Comparison of ENCODE assay signal across 1 cellular context in the genomic region with DNA sequence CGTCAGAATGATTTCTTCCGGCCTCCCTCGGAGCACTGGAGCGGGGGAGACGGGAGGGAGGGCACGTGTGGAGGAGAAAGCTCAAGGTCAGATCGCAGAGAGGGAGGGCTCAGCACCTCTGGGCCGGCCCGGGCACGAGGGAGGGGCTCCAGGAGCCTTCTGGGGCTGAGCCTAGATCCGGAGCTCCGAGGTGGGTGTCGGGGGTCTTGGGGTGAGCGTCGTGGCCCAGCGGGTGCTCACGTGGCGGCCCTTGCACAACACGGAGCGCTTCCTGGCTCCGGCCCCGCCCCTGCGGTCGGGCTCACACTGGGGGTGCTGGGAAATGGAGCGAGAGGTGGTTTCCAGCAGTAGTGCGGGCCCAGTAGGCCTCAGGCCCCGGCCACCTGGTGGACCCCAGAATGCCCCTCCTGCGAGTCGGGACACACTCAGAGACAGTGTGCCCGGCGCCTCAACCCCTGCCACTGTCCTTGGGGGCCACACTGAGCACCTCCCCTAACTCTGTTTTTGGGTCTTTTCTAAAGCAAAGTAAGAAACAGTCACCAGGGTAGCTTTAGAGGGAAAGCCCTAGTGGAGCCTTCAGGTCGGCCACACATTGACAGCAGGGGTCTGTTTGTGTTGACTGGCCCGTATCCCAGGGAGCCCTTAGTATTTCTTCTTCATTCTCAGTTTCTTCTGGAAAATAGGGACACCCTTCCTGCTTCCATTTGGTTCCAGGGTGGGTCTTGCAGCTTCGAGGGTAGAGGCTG.
TF ChIP-seq lines count a peak whose summit lies in the region.

No MANE protein-coding gene starts in this region.

TF ChIP-seq in K562, 482 proteins besides CTCF, POLR2A, EP300 and RAD21 (continued from another document and continues in another):
- TF ChIP-seq, protein P1, sequence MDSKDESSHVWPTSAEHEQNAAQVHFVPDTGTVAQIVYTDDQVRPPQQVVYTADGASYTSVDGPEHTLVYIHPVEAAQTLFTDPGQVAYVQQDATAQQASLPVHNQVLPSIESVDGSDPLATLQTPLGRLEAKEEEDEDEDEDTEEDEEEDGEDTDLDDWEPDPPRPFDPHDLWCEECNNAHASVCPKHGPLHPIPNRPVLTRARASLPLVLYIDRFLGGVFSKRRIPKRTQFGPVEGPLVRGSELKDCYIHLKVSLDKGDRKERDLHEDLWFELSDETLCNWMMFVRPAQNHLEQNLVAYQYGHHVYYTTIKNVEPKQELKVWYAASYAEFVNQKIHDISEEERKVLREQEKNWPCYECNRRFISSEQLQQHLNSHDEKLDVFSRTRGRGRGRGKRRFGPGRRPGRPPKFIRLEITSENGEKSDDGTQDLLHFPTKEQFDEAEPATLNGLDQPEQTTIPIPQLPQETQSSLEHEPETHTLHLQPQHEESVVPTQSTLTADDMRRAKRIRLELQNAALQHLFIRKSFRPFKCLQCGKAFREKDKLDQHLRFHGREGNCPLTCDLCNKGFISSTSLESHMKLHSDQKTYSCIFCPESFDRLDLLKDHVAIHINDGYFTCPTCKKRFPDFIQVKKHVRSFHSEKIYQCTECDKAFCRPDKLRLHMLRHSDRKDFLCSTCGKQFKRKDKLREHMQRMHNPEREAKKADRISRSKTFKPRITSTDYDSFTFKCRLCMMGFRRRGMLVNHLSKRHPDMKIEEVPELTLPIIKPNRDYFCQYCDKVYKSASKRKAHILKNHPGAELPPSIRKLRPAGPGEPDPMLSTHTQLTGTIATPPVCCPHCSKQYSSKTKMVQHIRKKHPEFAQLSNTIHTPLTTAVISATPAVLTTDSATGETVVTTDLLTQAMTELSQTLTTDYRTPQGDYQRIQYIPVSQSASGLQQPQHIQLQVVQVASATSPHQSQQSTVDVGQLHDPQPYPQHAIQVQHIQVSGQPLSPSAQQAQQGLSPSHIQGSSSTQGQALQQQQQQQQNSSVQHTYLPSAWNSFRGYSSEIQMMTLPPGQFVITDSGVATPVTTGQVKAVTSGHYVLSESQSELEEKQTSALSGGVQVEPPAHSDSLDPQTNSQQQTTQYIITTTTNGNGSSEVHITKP (IDR thresholded peaks at IDR 0.05; ENCODE audit: partially characterized antibody): peak; percentile 31
- TF ChIP-seq NBN (IDR thresholded peaks at IDR 0.05; ENCODE audit: low read depth) (peak; percentile 26; the same call in 1 of the 2 replicates), RBM22 (IDR thresholded peaks at IDR 0.05; ENCODE audit: low read depth, low read length, poor library complexity, severe bottlenecking) (peak; percentile 91), ZNF324 (CRISPR knock-in tag; IDR thresholded peaks at IDR 0.05) (peak; percentile 50; the same call in 1 of the 2 replicates), ZNF76 (CRISPR knock-in tag; IDR thresholded peaks at IDR 0.05; ENCODE audit: borderline replicate concordance) (0 out of 2 replicates have a peak, but pooled peaks have one; percentile 64), CEBPG (CRISPR knock-in tag; IDR thresholded peaks at IDR 0.05) (peak; percentile 94), CEBPG (tag; conservative IDR thresholded peaks at IDR 0.05 in 1 of 2, IDR thresholded peaks at IDR 0.05 in 1 of 2) (peak; percentile 76 to 94), MEF2D (tag; conservative IDR thresholded peaks at IDR 0.05; ENCODE audit: low read depth) (0 out of 2 replicates have a peak, but pooled peaks have one; percentile 23), SMARCE1 (IDR thresholded peaks at IDR 0.05) (peak; percentile 47; the same call in 1 of the 2 replicates), GATAD2A (IDR thresholded peaks at IDR 0.05) (peak; percentile 74; the same call in 1 of the 2 replicates), CCNT2 (IDR thresholded peaks at IDR 0.05; ENCODE audit: borderline replicate concordance, extremely low read depth, insufficient read length, low read depth, low read length) (peak; percentile 38), HDAC8 (tag; IDR thresholded peaks at IDR 0.05) (peak; percentile 16; the same call in 1 of the 2 replicates), TOE1 (IDR thresholded peaks at IDR 0.05; ENCODE audit: borderline replicate concordance) (peak; percentile 61; the same call in 1 of the 2 replicates), TOE1 (CRISPR knock-in tag; IDR thresholded peaks at IDR 0.05; ENCODE audit: borderline replicate concordance, low read depth) (no peak), TEAD4 (IDR thresholded peaks at IDR 0.05; ENCODE audit: low read length) (0 out of 2 replicates have a peak, but pooled peaks have one; percentile 8), TEAD4 (CRISPR knock-in tag; IDR thresholded peaks at IDR 0.05; ENCODE audit: borderline replicate concordance) (peak; percentile 69; the same call in 1 of the 2 replicates), ZKSCAN3 (CRISPR knock-in tag; IDR thresholded peaks at IDR 0.05) (no peak), NUFIP1 (IDR thresholded peaks at IDR 0.05; ENCODE audit: partially characterized antibody) (peak; percentile 87), MAZ (CRISPR knock-in tag; conservative IDR thresholded peaks at IDR 0.05 in 1 of 2, IDR thresholded peaks at IDR 0.05 in 1 of 2) (peak; percentile 77 to 91), RBM14 (IDR thresholded peaks at IDR 0.05; ENCODE audit: borderline replicate concordance, insufficient read depth, low read depth, low read length) (0 out of 2 replicates have a peak, but pooled peaks have one; percentile 67), ZBTB17 (CRISPR knock-in tag; IDR thresholded peaks at IDR 0.05) (peak; percentile 63; the same call in 1 of the 2 replicates), MTA1 (IDR thresholded peaks at IDR 0.05; ENCODE audit: borderline replicate concordance) (no peak), ERF (CRISPR knock-in tag; IDR thresholded peaks at IDR 0.05) (0 out of 2 replicates have a peak, but pooled peaks have one; percentile 66), POLR3G (IDR thresholded peaks at IDR 0.05; ENCODE audit: extremely low read depth, insufficient read length, insufficient replicate concordance) (no peak), HDAC2 (IDR thresholded peaks at IDR 0.05) (peak; percentile 74), ZNF41 (CRISPR knock-in tag; conservative IDR thresholded peaks at IDR 0.05) (no peak), GTF2F1 (IDR thresholded peaks at IDR 0.05; ENCODE audit: low read depth, low read length) (0 out of 2 replicates have a peak, but pooled peaks have one; percentile 40), KDM4B (IDR thresholded peaks at IDR 0.05; ENCODE audit: borderline replicate concordance in 2 of 2, low read depth in 1 of 2) (peak in 1 of 2 experiments; percentile 23; a peak in 1 of 4 replicates), CC2D1A (IDR thresholded peaks at IDR 0.05) (no peak), DMBX1 (CRISPR knock-in tag; IDR thresholded peaks at IDR 0.05; ENCODE audit: borderline replicate concordance) (peak; percentile 44; the same call in 1 of the 2 replicates), FOXK2 (conservative IDR thresholded peaks at IDR 0.05 in 1 of 2, IDR thresholded peaks at IDR 0.05 in 1 of 2; ENCODE audit: low read depth in 2 of 2) (peak in 1 of 2 experiments; percentile 73; a peak in 1 of 4 replicates), MED1 (CRISPR knock-in tag; IDR thresholded peaks at IDR 0.05; ENCODE audit: borderline replicate concordance) (no peak), NFXL1 (CRISPR knock-in tag; IDR thresholded peaks at IDR 0.05) (no peak), SIN3A (IDR thresholded peaks at IDR 0.05; ENCODE audit: borderline replicate concordance in 2 of 2, control insufficient read depth in 1 of 2, low read depth in 2 of 2, low read length in 2 of 2) (peak; percentile 57 to 81; a peak in 2 of 4 replicates), NR2C1 (IDR thresholded peaks at IDR 0.05) (no peak), NR2C1 (tag; IDR thresholded peaks at IDR 0.05) (peak; percentile 35; the same call in 1 of the 2 replicates), E2F3 (CRISPR knock-in tag; IDR thresholded peaks at IDR 0.05) (peak; percentile 80), BCOR (IDR thresholded peaks at IDR 0.05) (peak; percentile 75), PRPF4 (IDR thresholded peaks at IDR 0.05; ENCODE audit: insufficient read depth, low read depth, low read length, poor library complexity, severe bottlenecking) (peak; percentile 50), ZNF384 (IDR thresholded peaks at IDR 0.05; ENCODE audit: low read depth, low read length) (no peak), NFRKB (IDR thresholded peaks at IDR 0.05; ENCODE audit: low read depth) (peak; percentile 89), ZNF239 (CRISPR knock-in tag; IDR thresholded peaks at IDR 0.05) (no peak), STAT5A (IDR thresholded peaks at IDR 0.05; ENCODE audit: borderline replicate concordance, low read length) (no peak), JUN (IDR thresholded peaks at IDR 0.05; ENCODE audit: borderline replicate concordance, low read depth, low read length) (peak; percentile 11; the same call in 1 of the 2 replicates), JUN (CRISPR knock-in tag; IDR thresholded peaks at IDR 0.05; ENCODE audit: borderline replicate concordance) (no peak), ZNF134 (CRISPR knock-in tag; conservative IDR thresholded peaks at IDR 0.05) (peak; percentile 21; the same call in 1 of the 2 replicates), KLF13 (tag; IDR thresholded peaks at IDR 0.05; ENCODE audit: borderline replicate concordance, low read depth) (0 out of 2 replicates have a peak, but pooled peaks have one; percentile 52), ZZZ3 (IDR thresholded peaks at IDR 0.05) (peak; percentile 85), CHD1 (IDR thresholded peaks at IDR 0.05; ENCODE audit: low read length) (peak; percentile 71), ELF2 (CRISPR knock-in tag; IDR thresholded peaks at IDR 0.05) (peak; percentile 65)
- TF ChIP-seq, protein P2, sequence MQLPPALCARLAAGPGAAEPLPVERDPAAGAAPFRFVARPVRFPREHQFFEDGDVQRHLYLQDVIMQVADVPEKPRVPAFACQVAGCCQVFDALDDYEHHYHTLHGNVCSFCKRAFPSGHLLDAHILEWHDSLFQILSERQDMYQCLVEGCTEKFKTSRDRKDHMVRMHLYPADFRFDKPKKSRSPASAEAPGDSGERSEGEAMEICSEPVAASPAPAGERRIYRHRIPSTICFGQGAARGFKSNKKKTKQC (CRISPR knock-in tag; IDR thresholded peaks at IDR 0.05): peak; percentile 67
- TF ChIP-seq, protein P3, sequence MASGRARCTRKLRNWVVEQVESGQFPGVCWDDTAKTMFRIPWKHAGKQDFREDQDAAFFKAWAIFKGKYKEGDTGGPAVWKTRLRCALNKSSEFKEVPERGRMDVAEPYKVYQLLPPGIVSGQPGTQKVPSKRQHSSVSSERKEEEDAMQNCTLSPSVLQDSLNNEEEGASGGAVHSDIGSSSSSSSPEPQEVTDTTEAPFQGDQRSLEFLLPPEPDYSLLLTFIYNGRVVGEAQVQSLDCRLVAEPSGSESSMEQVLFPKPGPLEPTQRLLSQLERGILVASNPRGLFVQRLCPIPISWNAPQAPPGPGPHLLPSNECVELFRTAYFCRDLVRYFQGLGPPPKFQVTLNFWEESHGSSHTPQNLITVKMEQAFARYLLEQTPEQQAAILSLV (tag; IDR thresholded peaks at IDR 0.05): 0 out of 2 replicates have a peak, but pooled peaks have one; percentile 44
- TF ChIP-seq, protein P4, sequence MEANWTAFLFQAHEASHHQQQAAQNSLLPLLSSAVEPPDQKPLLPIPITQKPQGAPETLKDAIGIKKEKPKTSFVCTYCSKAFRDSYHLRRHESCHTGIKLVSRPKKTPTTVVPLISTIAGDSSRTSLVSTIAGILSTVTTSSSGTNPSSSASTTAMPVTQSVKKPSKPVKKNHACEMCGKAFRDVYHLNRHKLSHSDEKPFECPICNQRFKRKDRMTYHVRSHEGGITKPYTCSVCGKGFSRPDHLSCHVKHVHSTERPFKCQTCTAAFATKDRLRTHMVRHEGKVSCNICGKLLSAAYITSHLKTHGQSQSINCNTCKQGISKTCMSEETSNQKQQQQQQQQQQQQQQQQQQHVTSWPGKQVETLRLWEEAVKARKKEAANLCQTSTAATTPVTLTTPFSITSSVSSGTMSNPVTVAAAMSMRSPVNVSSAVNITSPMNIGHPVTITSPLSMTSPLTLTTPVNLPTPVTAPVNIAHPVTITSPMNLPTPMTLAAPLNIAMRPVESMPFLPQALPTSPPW (CRISPR knock-in tag; IDR thresholded peaks at IDR 0.05): peak; percentile 67
- TF ChIP-seq, protein P5, sequence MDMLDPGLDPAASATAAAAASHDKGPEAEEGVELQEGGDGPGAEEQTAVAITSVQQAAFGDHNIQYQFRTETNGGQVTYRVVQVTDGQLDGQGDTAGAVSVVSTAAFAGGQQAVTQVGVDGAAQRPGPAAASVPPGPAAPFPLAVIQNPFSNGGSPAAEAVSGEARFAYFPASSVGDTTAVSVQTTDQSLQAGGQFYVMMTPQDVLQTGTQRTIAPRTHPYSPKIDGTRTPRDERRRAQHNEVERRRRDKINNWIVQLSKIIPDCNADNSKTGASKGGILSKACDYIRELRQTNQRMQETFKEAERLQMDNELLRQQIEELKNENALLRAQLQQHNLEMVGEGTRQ (CRISPR knock-in tag; IDR thresholded peaks at IDR 0.05): peak; percentile 78
- TF ChIP-seq, protein P6, sequence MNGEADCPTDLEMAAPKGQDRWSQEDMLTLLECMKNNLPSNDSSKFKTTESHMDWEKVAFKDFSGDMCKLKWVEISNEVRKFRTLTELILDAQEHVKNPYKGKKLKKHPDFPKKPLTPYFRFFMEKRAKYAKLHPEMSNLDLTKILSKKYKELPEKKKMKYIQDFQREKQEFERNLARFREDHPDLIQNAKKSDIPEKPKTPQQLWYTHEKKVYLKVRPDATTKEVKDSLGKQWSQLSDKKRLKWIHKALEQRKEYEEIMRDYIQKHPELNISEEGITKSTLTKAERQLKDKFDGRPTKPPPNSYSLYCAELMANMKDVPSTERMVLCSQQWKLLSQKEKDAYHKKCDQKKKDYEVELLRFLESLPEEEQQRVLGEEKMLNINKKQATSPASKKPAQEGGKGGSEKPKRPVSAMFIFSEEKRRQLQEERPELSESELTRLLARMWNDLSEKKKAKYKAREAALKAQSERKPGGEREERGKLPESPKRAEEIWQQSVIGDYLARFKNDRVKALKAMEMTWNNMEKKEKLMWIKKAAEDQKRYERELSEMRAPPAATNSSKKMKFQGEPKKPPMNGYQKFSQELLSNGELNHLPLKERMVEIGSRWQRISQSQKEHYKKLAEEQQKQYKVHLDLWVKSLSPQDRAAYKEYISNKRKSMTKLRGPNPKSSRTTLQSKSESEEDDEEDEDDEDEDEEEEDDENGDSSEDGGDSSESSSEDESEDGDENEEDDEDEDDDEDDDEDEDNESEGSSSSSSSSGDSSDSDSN (IDR thresholded peaks at IDR 0.05; ENCODE audit: borderline replicate concordance in 1 of 2, low read depth in 2 of 2, low read length in 2 of 2): no peak
- TF ChIP-seq, protein P7, sequence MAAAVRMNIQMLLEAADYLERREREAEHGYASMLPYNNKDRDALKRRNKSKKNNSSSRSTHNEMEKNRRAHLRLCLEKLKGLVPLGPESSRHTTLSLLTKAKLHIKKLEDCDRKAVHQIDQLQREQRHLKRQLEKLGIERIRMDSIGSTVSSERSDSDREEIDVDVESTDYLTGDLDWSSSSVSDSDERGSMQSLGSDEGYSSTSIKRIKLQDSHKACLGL (CRISPR knock-in tag; IDR thresholded peaks at IDR 0.05; ENCODE audit: borderline replicate concordance, poor library complexity, severe bottlenecking): peak; percentile 5
- TF ChIP-seq, protein P8, sequence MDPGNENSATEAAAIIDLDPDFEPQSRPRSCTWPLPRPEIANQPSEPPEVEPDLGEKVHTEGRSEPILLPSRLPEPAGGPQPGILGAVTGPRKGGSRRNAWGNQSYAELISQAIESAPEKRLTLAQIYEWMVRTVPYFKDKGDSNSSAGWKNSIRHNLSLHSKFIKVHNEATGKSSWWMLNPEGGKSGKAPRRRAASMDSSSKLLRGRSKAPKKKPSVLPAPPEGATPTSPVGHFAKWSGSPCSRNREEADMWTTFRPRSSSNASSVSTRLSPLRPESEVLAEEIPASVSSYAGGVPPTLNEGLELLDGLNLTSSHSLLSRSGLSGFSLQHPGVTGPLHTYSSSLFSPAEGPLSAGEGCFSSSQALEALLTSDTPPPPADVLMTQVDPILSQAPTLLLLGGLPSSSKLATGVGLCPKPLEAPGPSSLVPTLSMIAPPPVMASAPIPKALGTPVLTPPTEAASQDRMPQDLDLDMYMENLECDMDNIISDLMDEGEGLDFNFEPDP (CRISPR knock-in tag; IDR thresholded peaks at IDR 0.05): 0 out of 2 replicates have a peak, but pooled peaks have one; percentile 1
